ENCODE assay signal across 19 cellular contexts in genomic region chr2:111909079-111909478, GRCh38. TPM values are rescaled to one million over a fixed set of nuclear protein-coding genes. Genes with fewer than 3 reads are reported as not detected.
A peak's percentile ranks its signal among the peaks of the same experiment; 100 is the strongest.
DNase-seq lines count a peak whose midpoint lies in the region; ATAC-seq and TF ChIP-seq lines count a peak whose summit lies in the region.
"Had no signal": no experiment of that assay in that cellular context is flagged by ENCODE, and none has a peak within 500 bp of the region (broad histone marks: within the 10 kb centered on the region; RNA-seq: fewer than 3 reads in every experiment).

No MANE protein-coding gene starts in this region.

- peak overlapping the region; percentile 53 for H3K4me2 ChIP-seq in hepatocyte

- no peak overlapping the region for H3K27ac Mint-ChIP-seq in stimulated activated naive B cell treated with anti-CD40 and anti-IgM and Interleukin-4, amounts not matched to agents 10 μg/mL and 1 μg/mL and 100 μg/mL, for 72 hours
- H3K27ac Mint-ChIP-seq: activated CD4-positive, alpha-beta T cell treated with anti-CD3 and anti-CD28 coated beads, Interleukin-2, amount 10 ng/mL, durations not matched to agents 24 days and 14 days had no signal

- peaks cover 13 to 20% of the 10 kb centered on the region in 2 donors for H3K4me1 Mint-ChIP-seq in stimulated activated naive B cell treated with anti-CD40 and anti-IgM and Interleukin-4, amounts not matched to agents 10 μg/mL and 1 μg/mL and 100 μg/mL, for 72 hours

- DNase-seq in left ventricle myocardium inferior (no peak), right cardiac atrium (no peak), hepatocyte (ENCODE audit: low spot score) (no peak), anterior cingulate cortex (lab: John Stamatoyannopoulos, UW) (no peak)
- DNase-seq in stimulated activated naive B cell treated with anti-CD40 and anti-IgM and Interleukin-4, amounts not matched to agents 10 μg/mL and 1 μg/mL and 100 μg/mL, for 72 hours = no peak
- DNase-seq: activated CD4-positive, alpha-beta T cell treated with anti-CD3 and anti-CD28 coated beads, Interleukin-2, amount 10 ng/mL, durations not matched to agents 24 days and 14 days; activated CD8-positive, alpha-beta memory T cell treated with anti-CD3 and anti-CD28 coated beads, Interleukin-2, amount 50 U/mL, for 48 hours; activated effector memory CD4-positive, alpha-beta T cell treated with anti-CD3 and anti-CD28 coated beads, Interleukin-2, amount 50 U/mL, for 16 hours; amygdala; CD4-positive, alpha-beta memory T cell; GOT3; left cardiac atrium; NCI-H1694 treated with DMSO at 0.1 percent for 48 hours; stimulated activated CD8-positive, alpha-beta memory T cell treated with anti-CD3 and anti-CD28 coated beads, Interleukin-4, amount 100 ng/mL, for 48 hours had no signal

- TF ChIP-seq CTCF in left ventricle myocardium inferior (IDR thresholded peaks at IDR 0.05; ENCODE audit: borderline replicate concordance) (no peak), hepatocyte (IDR thresholded peaks at IDR 0.05; ENCODE audit: poor library complexity) (no peak)

- ATAC-seq in right cardiac atrium (no peak), HG03460 (IDR thresholded peaks at IDR 0.05; ENCODE audit: unreplicated experiment) (no peak), HG03196 (IDR thresholded peaks at IDR 0.05; ENCODE audit: unreplicated experiment) (no peak)
- ATAC-seq in stimulated activated naive B cell treated with anti-CD40 and anti-IgM and Interleukin-4, amounts not matched to agents 10 μg/mL and 1 μg/mL and 100 μg/mL, for 72 hours (replicated peaks) = no peak
- ATAC-seq: left cardiac atrium had no signal

- no peaks in the 10 kb centered on the region for H3K27me3 Mint-ChIP-seq in stimulated activated naive B cell treated with anti-CD40 and anti-IgM and Interleukin-4, amounts not matched to agents 10 μg/mL and 1 μg/mL and 100 μg/mL, for 72 hours
- H3K27me3 Mint-ChIP-seq: CD4-positive, alpha-beta memory T cell had no signal

- H2AFZ ChIP-seq in hepatocyte (no peak overlapping the region), neuron (ENCODE audit: low read depth, low read length) (peak overlapping the region; percentile 66)

- H3K27ac ChIP-seq in left ventricle myocardium inferior (replicated peaks) (peak overlapping the region; percentile 65), right cardiac atrium (ENCODE audit: low read length) (no peak overlapping the region), hepatocyte (peak overlapping the region; percentile 75)
- H3K27ac ChIP-seq: HL-60, RWPE1 had no signal

- H3K36me3 ChIP-seq in left ventricle myocardium inferior = no peaks in the 10 kb centered on the region
- H3K36me3 ChIP-seq in hepatocyte (replicated peaks; ENCODE audit: insufficient read depth, low read depth) = no peaks in the 10 kb centered on the region
- H3K36me3 ChIP-seq in neuron (ENCODE audit: insufficient read depth, low read length) = no peaks in the 10 kb centered on the region

- H3K9me3 Mint-ChIP-seq in stimulated activated naive B cell treated with anti-CD40 and anti-IgM and Interleukin-4, amounts not matched to agents 10 μg/mL and 1 μg/mL and 100 μg/mL, for 72 hours = no peaks in the 10 kb centered on the region
- H3K9me3 Mint-ChIP-seq: activated CD4-positive, alpha-beta T cell treated with anti-CD3 and anti-CD28 coated beads, Interleukin-2, amount 10 ng/mL, durations not matched to agents 24 days and 14 days; CD4-positive, alpha-beta memory T cell had no signal

- H3K79me2 ChIP-seq in hepatocyte = peaks cover 89% of the 10 kb centered on the region

- H3K4me3 ChIP-seq in left ventricle myocardium inferior = no peak overlapping the region
- no peak overlapping the region for H3K4me3 ChIP-seq in right cardiac atrium (ENCODE audit: low read length)
- no peak overlapping the region for H3K4me3 ChIP-seq in hepatocyte
- H3K4me3 ChIP-seq in neuron (ENCODE audit: low read length) = no peak overlapping the region

- no peak overlapping the region for H3K4me3 Mint-ChIP-seq in stimulated activated naive B cell treated with anti-CD40 and anti-IgM and Interleukin-4, amounts not matched to agents 10 μg/mL and 1 μg/mL and 100 μg/mL, for 72 hours
- H3K4me3 Mint-ChIP-seq: activated CD4-positive, alpha-beta T cell treated with anti-CD3 and anti-CD28 coated beads, Interleukin-2, amount 10 ng/mL, durations not matched to agents 24 days and 14 days; CD4-positive, alpha-beta memory T cell had no signal

- H3K4me1 ChIP-seq in left ventricle myocardium inferior = peaks cover 78% of the 10 kb centered on the region
- H3K4me1 ChIP-seq in right cardiac atrium (ENCODE audit: control insufficient read depth, insufficient read depth, low read length) = peaks cover 6% of the 10 kb centered on the region
- peaks cover 54% of the 10 kb centered on the region for H3K4me1 ChIP-seq in hepatocyte (ENCODE audit: insufficient read depth)
- peaks cover 34% of the 10 kb centered on the region for H3K4me1 ChIP-seq in neuron (ENCODE audit: insufficient read depth, low read length)

- 90% methylated on average over 3 of the region's 3 CpGs for WGBS in right cardiac atrium
- 6% methylated on average over 3 of the region's 3 CpGs for WGBS in hepatocyte (ENCODE audit: low lambda C conversion rate, missing lambda C conversion rate)

- peaks cover 3% of the 10 kb centered on the region for H4K20me1 ChIP-seq in hepatocyte (ENCODE audit: insufficient read depth, poor library complexity, severe bottlenecking)

- no peaks in the 10 kb centered on the region for H3K36me3 Mint-ChIP-seq in stimulated activated naive B cell treated with anti-CD40 and anti-IgM and Interleukin-4, amounts not matched to agents 10 μg/mL and 1 μg/mL and 100 μg/mL, for 72 hours
- H3K36me3 Mint-ChIP-seq: CD4-positive, alpha-beta memory T cell had no signal

- H3K27me3 ChIP-seq in left ventricle myocardium inferior (ENCODE audit: low read depth) (no peaks in the 10 kb centered on the region), right cardiac atrium (ENCODE audit: control insufficient read depth, insufficient read depth) (no peaks in the 10 kb centered on the region), hepatocyte (no peaks in the 10 kb centered on the region), neuron (ENCODE audit: insufficient read depth, low read length) (no peaks in the 10 kb centered on the region)

- no peaks in the 10 kb centered on the region for H3K9me2 ChIP-seq in hepatocyte (replicated peaks; ENCODE audit: insufficient read depth)

- H3K9me3 ChIP-seq in left ventricle myocardium inferior (replicated peaks) (no peaks in the 10 kb centered on the region), right cardiac atrium (ENCODE audit: control insufficient read depth, low read length) (no peaks in the 10 kb centered on the region), hepatocyte (ENCODE audit: low read depth) (no peaks in the 10 kb centered on the region), neuron (ENCODE audit: low read length) (no peaks in the 10 kb centered on the region)

- intact Hi-C loops in left ventricle myocardium inferior (cut with micrococcal nuclease) (no loop called here), right cardiac atrium (cut with DNase I) (loop anchor here in 2 of 4 donors (10.0 kb wide), 2 partner anchors 56 to 66 kb away; no protein-coding TSS in a partner anchor)

RNA-seq across cellular contexts. Expression of gene MERTK, which starts 10.7 kb away (rescaled TPM):
- 4.7 TPM for total RNA-seq in left ventricle myocardium inferior
- 10 to 100 TPM in 2 of 4 donors, 1 to 10 TPM in 2; 7.3 to 11.4 (median 10.0) TPM for total RNA-seq in right cardiac atrium
- 3.8 TPM for polyA plus RNA-seq in right cardiac atrium
- total RNA-seq in hepatocyte = 27.0 and 29.6 TPM in 2 replicates
- 15.0 and 16.4 TPM in 2 replicates for polyA plus RNA-seq in hepatocyte

RNA-seq across cellular contexts. Expression of gene ANAPC1, which starts 25.1 kb away (rescaled TPM):
- total RNA-seq in left ventricle myocardium inferior (17.0 TPM), right cardiac atrium (10 to 100 TPM; 17.1 to 20.7 (median 19.5) TPM), hepatocyte (29.9 and 44.3 TPM in 2 replicates)
- polyA plus RNA-seq in right cardiac atrium (5.2 TPM), hepatocyte (7.7 and 9.3 TPM in 2 replicates)
